ENCODE assay signal across 20 cellular contexts in genomic region chrX:7262551-7262950, GRCh38.
"Had no signal": no experiment of that assay in that cellular context is flagged by ENCODE, and none has a peak within 500 bp of the region (broad histone marks: within the 10 kb centered on the region; RNA-seq: fewer than 3 reads in every experiment).

No MANE protein-coding gene starts in this region.

- H3K4me1 Mint-ChIP-seq: activated CD4-positive, alpha-beta memory T cell treated with anti-CD3 and anti-CD28 coated beads, Interleukin-2, amount 10 ng/mL, durations not matched to agents 7 days and 5 days; activated CD8-positive, alpha-beta memory T cell treated with anti-CD3 and anti-CD28 coated beads, Interleukin-2, amount 10 ng/mL, durations not matched to agents 7 days and 5 days; activated T-helper 17 cell treated with anti-CD3 and anti-CD28 coated beads, Interleukin-2, amount 50 U/mL, for 72 hours had no signal

- H3K27ac Mint-ChIP-seq: activated CD4-positive, alpha-beta memory T cell treated with anti-CD3 and anti-CD28 coated beads, Interleukin-2, amount 10 ng/mL, durations not matched to agents 7 days and 5 days; activated CD8-positive, alpha-beta memory T cell treated with anti-CD3 and anti-CD28 coated beads, Interleukin-2, amount 10 ng/mL, durations not matched to agents 7 days and 5 days; activated T-helper 17 cell treated with anti-CD3 and anti-CD28 coated beads, Interleukin-2, amount 50 U/mL, for 72 hours had no signal

- H3K9me3 Mint-ChIP-seq: activated CD4-positive, alpha-beta memory T cell treated with anti-CD3 and anti-CD28 coated beads, Interleukin-2, amount 10 ng/mL, durations not matched to agents 7 days and 5 days had no signal

- ATAC-seq: activated CD8-positive, alpha-beta memory T cell treated with anti-CD3 and anti-CD28 coated beads, Interleukin-2, amount 10 ng/mL, durations not matched to agents 7 days and 5 days; activated T-helper 17 cell treated with anti-CD3 and anti-CD28 coated beads, Interleukin-2, amount 50 U/mL, for 72 hours; left lung; right cardiac atrium had no signal

- H3K27me3 Mint-ChIP-seq: activated CD4-positive, alpha-beta memory T cell treated with anti-CD3 and anti-CD28 coated beads, Interleukin-2, amount 10 ng/mL, durations not matched to agents 7 days and 5 days; activated CD8-positive, alpha-beta memory T cell treated with anti-CD3 and anti-CD28 coated beads, Interleukin-2, amount 10 ng/mL, durations not matched to agents 7 days and 5 days; activated T-helper 17 cell treated with anti-CD3 and anti-CD28 coated beads, Interleukin-2, amount 50 U/mL, for 72 hours; brain had no signal

- DNase-seq: activated CD4-positive, alpha-beta memory T cell treated with anti-CD3 and anti-CD28 coated beads, Interleukin-2, amount 10 ng/mL, durations not matched to agents 7 days and 5 days; activated CD4-positive, alpha-beta T cell treated with anti-CD3 and anti-CD28 coated beads for 48 hours; activated CD4-positive, CD25-positive, alpha-beta regulatory T cell; activated CD8-positive, alpha-beta memory T cell treated with anti-CD3 and anti-CD28 coated beads, Interleukin-2, amount 10 ng/mL, durations not matched to agents 7 days and 5 days; activated naive CD4-positive, alpha-beta T cell treated with Interleukin-2 at 50 U/mL for 16 hours; activated T-cell treated with anti-CD3 and anti-CD28 coated beads, Interleukin-2, amount 50 U/mL, for 1 hour; caudate nucleus; colonic mucosa; erythroblast; foreskin melanocyte; left lung; midbrain; occipital lobe; right cardiac atrium; stomach; trophoblast cell had no signal

- H3K4me3 Mint-ChIP-seq: activated CD4-positive, alpha-beta memory T cell treated with anti-CD3 and anti-CD28 coated beads, Interleukin-2, amount 10 ng/mL, durations not matched to agents 7 days and 5 days; activated CD8-positive, alpha-beta memory T cell treated with anti-CD3 and anti-CD28 coated beads, Interleukin-2, amount 10 ng/mL, durations not matched to agents 7 days and 5 days; activated T-helper 17 cell treated with anti-CD3 and anti-CD28 coated beads, Interleukin-2, amount 50 U/mL, for 72 hours; brain had no signal

- FAIRE-seq: endometrium, keratinocyte had no signal
